1 cellular context compared by ENCODE assay signal in the genomic region with DNA sequence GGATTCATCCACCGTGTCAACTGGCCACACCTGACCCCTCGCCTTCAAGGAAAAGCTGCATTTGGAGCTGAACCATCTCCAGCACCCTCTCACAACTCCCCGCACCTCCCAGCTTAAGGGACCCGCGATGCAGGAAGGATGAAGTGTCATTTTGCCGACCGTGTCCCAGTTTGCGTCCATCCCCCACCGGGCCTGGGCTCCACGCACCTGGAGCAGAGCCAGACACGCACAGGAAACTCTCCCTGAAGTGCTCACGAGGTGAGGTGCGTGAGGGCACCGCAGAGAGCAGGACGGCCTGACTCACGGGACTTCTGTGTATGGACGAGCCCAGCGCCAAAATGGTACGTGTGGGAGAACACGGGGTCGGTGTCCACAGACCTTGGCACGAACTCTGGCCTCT.
TF ChIP-seq lines count a peak whose summit lies in the region.

No MANE protein-coding gene starts in this region.

TF ChIP-seq in IMR-90, 13 proteins besides CTCF, POLR2A, EP300 and RAD21:
- TF ChIP-seq, protein P1, sequence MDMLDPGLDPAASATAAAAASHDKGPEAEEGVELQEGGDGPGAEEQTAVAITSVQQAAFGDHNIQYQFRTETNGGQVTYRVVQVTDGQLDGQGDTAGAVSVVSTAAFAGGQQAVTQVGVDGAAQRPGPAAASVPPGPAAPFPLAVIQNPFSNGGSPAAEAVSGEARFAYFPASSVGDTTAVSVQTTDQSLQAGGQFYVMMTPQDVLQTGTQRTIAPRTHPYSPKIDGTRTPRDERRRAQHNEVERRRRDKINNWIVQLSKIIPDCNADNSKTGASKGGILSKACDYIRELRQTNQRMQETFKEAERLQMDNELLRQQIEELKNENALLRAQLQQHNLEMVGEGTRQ (IDR thresholded peaks at IDR 0.05; ENCODE audit: low read depth, low read length), result no peak
- TF ChIP-seq NFE2L2 (IDR thresholded peaks at IDR 0.05; ENCODE audit: low read depth, low read length), result no peak
- TF ChIP-seq BHLHE40 (IDR thresholded peaks at IDR 0.05; ENCODE audit: low read depth, low read length), result no peak
- no peak for TF ChIP-seq MAZ (IDR thresholded peaks at IDR 0.05; ENCODE audit: borderline replicate concordance, low read depth, low read length)
- no peak for TF ChIP-seq FOS (IDR thresholded peaks at IDR 0.05; ENCODE audit: low read depth, low read length)
- TF ChIP-seq RFX5 (IDR thresholded peaks at IDR 0.05; ENCODE audit: low read depth, low read length), result no peak
- TF ChIP-seq MXI1 (IDR thresholded peaks at IDR 0.05; ENCODE audit: borderline replicate concordance, low read depth, low read length), result no peak
- no peak for TF ChIP-seq CEBPB (IDR thresholded peaks at IDR 0.05; ENCODE audit: low read depth, low read length)
- TF ChIP-seq MAFK (IDR thresholded peaks at IDR 0.05; ENCODE audit: low read depth, low read length), result no peak
- no peak for TF ChIP-seq RCOR1 (IDR thresholded peaks at IDR 0.05; ENCODE audit: insufficient replicate concordance, low read length)
- TF ChIP-seq SMC3 (IDR thresholded peaks at IDR 0.05; ENCODE audit: low read depth, low read length), result no peak
- no peak for TF ChIP-seq CHD1 (IDR thresholded peaks at IDR 0.05; ENCODE audit: low read depth, low read length)
